ENCODE assay signal across 8 cellular contexts in the genomic region with DNA sequence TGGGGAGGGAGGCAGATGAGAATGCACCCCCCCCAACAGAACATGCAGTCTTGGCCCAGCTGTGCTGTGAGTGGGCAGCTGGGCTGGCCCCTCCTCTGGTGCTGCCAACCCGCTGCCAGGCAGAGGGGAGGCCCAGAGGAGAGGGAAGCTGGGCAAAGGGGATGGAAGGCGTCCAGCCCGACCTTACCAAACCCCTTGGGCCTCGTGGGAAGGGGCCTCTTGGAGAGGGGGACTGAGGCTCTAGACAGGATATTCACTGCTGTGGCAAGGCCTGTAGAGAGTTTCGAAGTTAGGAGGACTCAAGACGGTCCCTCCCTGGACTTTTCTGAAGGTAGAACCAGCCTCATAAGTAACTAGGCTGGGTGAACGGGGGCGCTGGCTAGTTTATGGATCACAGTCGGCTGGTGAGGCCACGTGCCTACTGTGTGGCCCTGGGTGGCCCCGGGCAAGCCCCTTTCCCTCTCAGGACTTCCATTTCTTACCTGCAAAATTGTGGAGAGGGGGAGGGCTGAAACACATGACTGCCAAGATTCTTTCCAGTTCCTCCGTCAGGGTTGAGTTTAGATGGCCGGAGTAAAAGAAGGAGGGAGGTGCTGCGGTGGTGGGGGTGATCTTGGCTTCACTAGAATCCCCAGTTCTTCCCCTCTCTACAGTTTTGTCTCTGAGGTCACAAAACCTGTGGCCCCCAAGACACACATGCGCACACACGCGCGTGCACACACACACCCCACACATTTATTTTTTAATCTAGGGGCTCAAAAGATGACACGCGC. TPM values are rescaled to one million over a fixed set of nuclear protein-coding genes. Genes with fewer than 3 reads are reported as not detected.
DNase-seq lines count a peak whose midpoint lies in the region; ATAC-seq and TF ChIP-seq lines count a peak whose summit lies in the region.

No MANE protein-coding gene starts in this region.

- TF ChIP-seq CTCF in endothelial cell (IDR thresholded peaks at IDR 0.05; ENCODE audit: unreplicated experiment) (no peak), suprapubic skin (IDR thresholded peaks at IDR 0.05) (no peak)

- peak; percentile 35 to 78 (median 38) for DNase-seq in CD4-positive, alpha-beta memory T cell
- peak; percentile 30 for DNase-seq in activated CD4-positive, alpha-beta T cell treated with anti-CD3 and anti-CD28 coated beads, Interleukin-2, amount 10 ng/mL, durations not matched to agents 7 days and 5 days
- no peak for DNase-seq in endothelial cell (ENCODE audit: low spot score)
- peak; percentile 71 to 77 for DNase-seq in suprapubic skin (ENCODE audit: low spot score in 2 of 2)

- H3K4me1 ChIP-seq in CD4-positive, alpha-beta memory T cell (ENCODE audit: insufficient read depth, low read length): peaks cover 48% of the 10 kb centered on the region
- H3K4me1 ChIP-seq in mucosa of rectum (ENCODE audit: control insufficient read depth in 2 of 2, insufficient read depth in 2 of 2, low read length in 2 of 2) (peaks cover 21 to 23% of the 10 kb centered on the region in 2 donors), suprapubic skin (peaks cover 68% of the 10 kb centered on the region)

- H3K36me3 ChIP-seq in CD4-positive, alpha-beta memory T cell (ENCODE audit: insufficient read depth, low read length): peaks cover 4% of the 10 kb centered on the region
- H3K36me3 ChIP-seq in mucosa of rectum (ENCODE audit: control insufficient read depth in 2 of 2, insufficient read depth in 2 of 2, low read length in 2 of 2): no peaks in the 10 kb centered on the region
- H3K36me3 ChIP-seq in suprapubic skin: peaks cover 6% of the 10 kb centered on the region

- H3K27me3 Mint-ChIP-seq in CD4-positive, alpha-beta memory T cell: no peaks in the 10 kb centered on the region
- H3K27me3 Mint-ChIP-seq in activated CD4-positive, alpha-beta T cell treated with anti-CD3 and anti-CD28 coated beads, Interleukin-2, amount 10 ng/mL, durations not matched to agents 7 days and 5 days: no peaks in the 10 kb centered on the region
- peaks cover 9% of the 10 kb centered on the region for H3K27me3 Mint-ChIP-seq in endothelial cell (ENCODE audit: unreplicated experiment)

- WGBS in suprapubic skin: 8% methylated on average over 20 of the region's 20 CpGs

- no peak for TF ChIP-seq POLR2A in suprapubic skin (IDR thresholded peaks at IDR 0.05)

- H3K27ac ChIP-seq in CD4-positive, alpha-beta memory T cell (ENCODE audit: low read depth, low read length): peak overlapping the region; percentile 87
- H3K27ac ChIP-seq in mucosa of rectum (ENCODE audit: low read depth in 2 of 2, low read length in 2 of 2) (peak overlapping the region; percentile 72 to 86), suprapubic skin (peak overlapping the region; percentile 85)

- no peaks in the 10 kb centered on the region for H3K9me3 ChIP-seq in CD4-positive, alpha-beta memory T cell (ENCODE audit: control insufficient read depth in 1 of 2, low read length in 2 of 2)
- H3K9me3 ChIP-seq in mucosa of rectum (ENCODE audit: control insufficient read depth in 2 of 2, low read length in 2 of 2) (no peaks in the 10 kb centered on the region), suprapubic skin (no peaks in the 10 kb centered on the region)

- peak overlapping the region; percentile 92 to 99 (median 97) for H3K27ac Mint-ChIP-seq in CD4-positive, alpha-beta memory T cell
- H3K27ac Mint-ChIP-seq in activated CD4-positive, alpha-beta T cell treated with anti-CD3 and anti-CD28 coated beads, Interleukin-2, amount 10 ng/mL, durations not matched to agents 7 days and 5 days: peak overlapping the region; percentile 93
- peak overlapping the region; percentile 92 for H3K27ac Mint-ChIP-seq in endothelial cell (ENCODE audit: unreplicated experiment)

- H3K27me3 ChIP-seq in CD4-positive, alpha-beta memory T cell (ENCODE audit: insufficient read depth, low read length): no peaks in the 10 kb centered on the region
- H3K27me3 ChIP-seq in mucosa of rectum (ENCODE audit: control insufficient read depth in 2 of 2, insufficient read depth in 2 of 2, low read length in 2 of 2): no peaks in the 10 kb centered on the region
- H3K27me3 ChIP-seq in suprapubic skin: no peaks in the 10 kb centered on the region

- H3K9me3 Mint-ChIP-seq in CD4-positive, alpha-beta memory T cell: no peaks in the 10 kb centered on the region
- no peaks in the 10 kb centered on the region for H3K9me3 Mint-ChIP-seq in activated CD4-positive, alpha-beta T cell treated with anti-CD3 and anti-CD28 coated beads, Interleukin-2, amount 10 ng/mL, durations not matched to agents 7 days and 5 days
- H3K9me3 Mint-ChIP-seq in endothelial cell (ENCODE audit: unreplicated experiment): no peaks in the 10 kb centered on the region

- POLR2A ChIA-PET in CD4-positive, alpha-beta memory T cell (lab: Charles Lee; ENCODE audit: partially characterized antibody): interaction anchor here (0.6 to 11.0 kb wide), 20 partner anchors 12 to 1073 kb away, joined by 3 to 255 read pairs (median 9); a partner anchor contains a TSS
- POLR2A ChIA-PET in activated CD4-positive, alpha-beta T cell treated with anti-CD3 and anti-CD28 coated beads, Interleukin-2, amount 10 ng/mL, durations not matched to agents 7 days and 5 days (lab: Charles Lee): interaction anchor here (0.6 kb wide), 2 partner anchors 65 to 128 kb away, joined by 3 read pairs; no protein-coding TSS in a partner anchor

- H3K9ac ChIP-seq in mucosa of rectum (ENCODE audit: low read depth in 1 of 2, low read length in 2 of 2): peak overlapping the region; percentile 74 to 84

- H3K4me3 ChIP-seq in CD4-positive, alpha-beta memory T cell (ENCODE audit: low read length in 2 of 2): peak overlapping the region; percentile 86 to 88
- H3K4me3 ChIP-seq in mucosa of rectum (ENCODE audit: low read length in 2 of 2) (peak overlapping the region; percentile 74 to 77), suprapubic skin (peak overlapping the region; percentile 70)

- peaks cover 4 to 36% of the 10 kb centered on the region in 2 donors for H3K36me3 Mint-ChIP-seq in CD4-positive, alpha-beta memory T cell
- H3K36me3 Mint-ChIP-seq in activated CD4-positive, alpha-beta T cell treated with anti-CD3 and anti-CD28 coated beads, Interleukin-2, amount 10 ng/mL, durations not matched to agents 7 days and 5 days (ENCODE audit: low read depth): peaks cover 22% of the 10 kb centered on the region
- H3K36me3 Mint-ChIP-seq in endothelial cell (ENCODE audit: low read depth, unreplicated experiment): peaks cover 13% of the 10 kb centered on the region

- CTCF ChIA-PET in CD4-positive, alpha-beta memory T cell (lab: Charles Lee; ENCODE audit: partially characterized antibody): interaction anchor here (0.9 to 9.5 kb wide), 7 partner anchors 12 to 125 kb away, joined by 3 to 68 read pairs (median 5); a partner anchor contains a TSS
- CTCF ChIA-PET in activated CD4-positive, alpha-beta T cell treated with anti-CD3 and anti-CD28 coated beads, Interleukin-2, amount 10 ng/mL, durations not matched to agents 7 days and 5 days (lab: Charles Lee): interaction anchor here (0.6 to 3.6 kb wide), 7 partner anchors 9 to 376 kb away, joined by 3 to 11 read pairs (median 4); no protein-coding TSS in a partner anchor

- H3K4me3 Mint-ChIP-seq in CD4-positive, alpha-beta memory T cell: peak overlapping the region; percentile 90 to 97 (median 94)
- peak overlapping the region; percentile 88 for H3K4me3 Mint-ChIP-seq in activated CD4-positive, alpha-beta T cell treated with anti-CD3 and anti-CD28 coated beads, Interleukin-2, amount 10 ng/mL, durations not matched to agents 7 days and 5 days
- peak overlapping the region; percentile 93 for H3K4me3 Mint-ChIP-seq in endothelial cell (ENCODE audit: unreplicated experiment)

- ATAC-seq in HG03045 (IDR thresholded peaks at IDR 0.05; ENCODE audit: unreplicated experiment): peak; percentile 19
- no peak for ATAC-seq in HG03457 (IDR thresholded peaks at IDR 0.05; ENCODE audit: unreplicated experiment)
- no peak for ATAC-seq in HG03159 (IDR thresholded peaks at IDR 0.05; ENCODE audit: unreplicated experiment)

- peaks cover 39 to 62% (median 49%) of the 10 kb centered on the region in 4 donors for H3K4me1 Mint-ChIP-seq in CD4-positive, alpha-beta memory T cell
- H3K4me1 Mint-ChIP-seq in activated CD4-positive, alpha-beta T cell treated with anti-CD3 and anti-CD28 coated beads, Interleukin-2, amount 10 ng/mL, durations not matched to agents 7 days and 5 days: peaks cover 55% of the 10 kb centered on the region
- H3K4me1 Mint-ChIP-seq in endothelial cell (ENCODE audit: unreplicated experiment): peaks cover 45% of the 10 kb centered on the region

- no peak for TF ChIP-seq EP300 in suprapubic skin (IDR thresholded peaks at IDR 0.05)

- intact Hi-C loops in CD4-positive, alpha-beta memory T cell (cut with micrococcal nuclease): loop anchor here (1.0 to 2.0 kb wide), 3 partner anchors 12 to 103 kb away; a partner anchor contains a TSS

RNA-seq across cellular contexts. Expression of a gene that starts 0.8 kb away (rescaled TPM):
- total RNA-seq in CD4-positive, alpha-beta memory T cell: 100 to 1,000 TPM; 130 to 133 TPM
- 10 to 100 TPM; 66.7 to 94.6 TPM for polyA plus RNA-seq in CD4-positive, alpha-beta memory T cell
- total RNA-seq in activated CD4-positive, alpha-beta T cell treated with anti-CD3 and anti-CD28 coated beads, Interleukin-2, amount 10 ng/mL, durations not matched to agents 7 days and 5 days: 100 to 1,000 TPM in 1 of 2 experiments, 10 to 100 TPM in 1; 99.5 to 108 TPM
- total RNA-seq in endothelial cell (ENCODE audit: unreplicated experiment) (67.2 TPM), suprapubic skin (10 to 100 TPM; 32.1 to 56.0 (median 45.6) TPM)

RNA-seq across cellular contexts. Expression of a gene that starts 11.3 kb away (rescaled TPM):
- 100 to 1,000 TPM; 244 to 261 TPM for total RNA-seq in CD4-positive, alpha-beta memory T cell
- 100 to 1,000 TPM in 1 of 2 donors, 10 to 100 TPM in 1; 91.3 to 146 TPM for polyA plus RNA-seq in CD4-positive, alpha-beta memory T cell
- total RNA-seq in activated CD4-positive, alpha-beta T cell treated with anti-CD3 and anti-CD28 coated beads, Interleukin-2, amount 10 ng/mL, durations not matched to agents 7 days and 5 days: 100 to 1,000 TPM; 150 to 164 TPM
- total RNA-seq in endothelial cell (ENCODE audit: unreplicated experiment): 40.2 TPM
- 100 to 1,000 TPM in 1 of 4 donors, 10 to 100 TPM in 3; 52.7 to 105 (median 57.6) TPM for total RNA-seq in suprapubic skin
